23 cellular contexts compared by ENCODE assay signal in genomic region chrX:5936438-5936837, GRCh38.
DNase-seq lines count a peak whose midpoint lies in the region; ATAC-seq and TF ChIP-seq lines count a peak whose summit lies in the region.
"Had no signal": no experiment of that assay in that cellular context is flagged by ENCODE, and none has a peak within 500 bp of the region (broad histone marks: within the 10 kb centered on the region; RNA-seq: fewer than 3 reads in every experiment).

No MANE protein-coding gene starts in this region.

- ATAC-seq in gastroesophageal sphincter (peak; percentile 48), GM19463 (IDR thresholded peaks at IDR 0.05; ENCODE audit: unreplicated experiment) (no peak)
- ATAC-seq: left colon; natural killer cell; Panc1; stimulated activated memory B cell treated with anti-CD40 and anti-IgM and Interleukin-4, amounts not matched to agents 10 μg/mL and 1 μg/mL and 100 μg/mL, for 72 hours had no signal

- TF ChIP-seq EP300 in gastroesophageal sphincter (IDR thresholded peaks at IDR 0.05): no peak

- DNase-seq in SK-N-MC (ENCODE audit: low read depth, low spot score) (peak; percentile 88), mucosa of gallbladder (ENCODE audit: low spot score) (peak; percentile 15), type B pancreatic cell (ENCODE audit: extremely low spot score, unreplicated experiment) (no peak), islet precursor cell (no peak), middle frontal gyrus (ENCODE audit: extremely low spot score, low spot score) (no peak)
- DNase-seq: activated CD4-positive, alpha-beta T cell treated with anti-CD3 and anti-CD28 coated beads for 48 hours; activated effector memory CD4-positive, alpha-beta T cell treated with anti-CD3 and anti-CD28 coated beads, Interleukin-2, amount 50 U/mL, for 16 hours; activated T-cell treated with anti-CD3 and anti-CD28 coated beads, Interleukin-2, amount 50 U/mL, for 1 hour; CD4-positive, alpha-beta T cell; GOT3; left colon; natural killer cell; SIG-M5; stimulated activated CD4-positive, alpha-beta T cell treated with anti-CD3 and anti-CD28 coated beads, Interleukin-4, amount 100 ng/mL, for 24 hours; T1000; WERI-Rb-1 had no signal

- H3K4me1 Mint-ChIP-seq in type B pancreatic cell (ENCODE audit: unreplicated experiment): peaks cover 18% of the 10 kb centered on the region
- H3K4me1 Mint-ChIP-seq: natural killer cell; stimulated activated memory B cell treated with anti-CD40 and anti-IgM and Interleukin-4, amounts not matched to agents 10 μg/mL and 1 μg/mL and 100 μg/mL, for 72 hours had no signal

- H3K4me3 ChIP-seq in SK-N-MC: peak overlapping the region; percentile 59
- no peak overlapping the region for H3K4me3 ChIP-seq in gastroesophageal sphincter
- H3K4me3 ChIP-seq: ovary, suprapubic skin had no signal

- TF ChIP-seq POLR2A in gastroesophageal sphincter (IDR thresholded peaks at IDR 0.05): no peak

- no peaks in the 10 kb centered on the region for H3K27me3 Mint-ChIP-seq in type B pancreatic cell
- H3K27me3 Mint-ChIP-seq: brain; CD4-positive, alpha-beta T cell; stimulated activated memory B cell treated with anti-CD40 and anti-IgM and Interleukin-4, amounts not matched to agents 10 μg/mL and 1 μg/mL and 100 μg/mL, for 72 hours had no signal

- H3K27ac Mint-ChIP-seq in type B pancreatic cell: no peak overlapping the region
- H3K27ac Mint-ChIP-seq: CD4-positive, alpha-beta T cell; natural killer cell; stimulated activated memory B cell treated with anti-CD40 and anti-IgM and Interleukin-4, amounts not matched to agents 10 μg/mL and 1 μg/mL and 100 μg/mL, for 72 hours had no signal

- H3K9me3 ChIP-seq in SK-N-MC (ENCODE audit: low read depth, low read length): no peaks in the 10 kb centered on the region
- no peaks in the 10 kb centered on the region for H3K9me3 ChIP-seq in gastroesophageal sphincter
- H3K9me3 ChIP-seq: ovary, suprapubic skin had no signal

- H3K36me3 ChIP-seq in SK-N-MC (ENCODE audit: insufficient read depth, low read length): no peaks in the 10 kb centered on the region
- H3K36me3 ChIP-seq in gastroesophageal sphincter: no peaks in the 10 kb centered on the region
- H3K36me3 ChIP-seq: ovary, suprapubic skin, WERI-Rb-1 had no signal

- peaks cover 10% of the 10 kb centered on the region for H3K36me3 Mint-ChIP-seq in type B pancreatic cell
- H3K36me3 Mint-ChIP-seq: brain; natural killer cell; stimulated activated memory B cell treated with anti-CD40 and anti-IgM and Interleukin-4, amounts not matched to agents 10 μg/mL and 1 μg/mL and 100 μg/mL, for 72 hours had no signal

- H3K27ac ChIP-seq in SK-N-MC (peak overlapping the region; percentile 76), gastroesophageal sphincter (no peak overlapping the region)
- H3K27ac ChIP-seq: suprapubic skin, WERI-Rb-1 had no signal

- H3K4me1 ChIP-seq in gastroesophageal sphincter: peaks cover 0 to 7% (median 0%) of the 10 kb centered on the region in 3 donors
- H3K4me1 ChIP-seq: suprapubic skin had no signal

- H3K4me3 Mint-ChIP-seq in type B pancreatic cell: peak overlapping the region; percentile 9
- H3K4me3 Mint-ChIP-seq: brain; CD4-positive, alpha-beta T cell; natural killer cell; stimulated activated memory B cell treated with anti-CD40 and anti-IgM and Interleukin-4, amounts not matched to agents 10 μg/mL and 1 μg/mL and 100 μg/mL, for 72 hours had no signal

- H3K9me3 Mint-ChIP-seq in type B pancreatic cell: no peaks in the 10 kb centered on the region

- H3K9ac ChIP-seq in SK-N-MC (ENCODE audit: insufficient read length): no peak overlapping the region

- no peaks in the 10 kb centered on the region for H3K27me3 ChIP-seq in gastroesophageal sphincter
- H3K27me3 ChIP-seq: ovary, suprapubic skin had no signal

- 3 to 13% methylated on average over 6 of the region's 6 CpGs for WGBS in gastroesophageal sphincter (ENCODE audit: low coverage in 1 of 2), 2 donors

- TF ChIP-seq CTCF in gastroesophageal sphincter (IDR thresholded peaks at IDR 0.05) (no peak), type B pancreatic cell (conservative IDR thresholded peaks at IDR 0.05) (no peak)

Comparison
In these comparisons a context has a peak if more than half of its experiments do, and no peak if none do; other contexts are left out.
1. DNase-seq: peak in SK-N-MC (single experiment) and mucosa of gallbladder (single experiment); none in type B pancreatic cell (single experiment), islet precursor cell (single experiment) and middle frontal gyrus (single experiment).